In genomic region chrX:100747090-100747489, GRCh38 we compare ENCODE assay signal across 24 cellular contexts. TPM values are rescaled to one million over a fixed set of nuclear protein-coding genes. Genes with fewer than 3 reads are reported as not detected.
DNase-seq lines count a peak whose midpoint lies in the region; ATAC-seq and TF ChIP-seq lines count a peak whose summit lies in the region.
"Had no signal": no experiment of that assay in that cellular context is flagged by ENCODE, and none has a peak within 500 bp of the region (broad histone marks: within the 10 kb centered on the region; RNA-seq: fewer than 3 reads in every experiment).

No MANE protein-coding gene starts in this region.

- no peak for TF ChIP-seq CTCF in PC-9 (conservative IDR thresholded peaks at IDR 0.05)
- TF ChIP-seq CTCF in sigmoid colon (IDR thresholded peaks at IDR 0.05): no peak
- no peak for TF ChIP-seq CTCF in gastroesophageal sphincter (IDR thresholded peaks at IDR 0.05)

- no peaks in the 10 kb centered on the region for H3K79me2 ChIP-seq in ACC112 (ENCODE audit: control insufficient read depth, insufficient read depth, low read length, unreplicated experiment)
- H3K79me2 ChIP-seq in PC-9 (ENCODE audit: low read depth): no peaks in the 10 kb centered on the region

- ATAC-seq in right cardiac atrium (peak; percentile 39 to 85), gastroesophageal sphincter (no peak), HG02852 (IDR thresholded peaks at IDR 0.05; ENCODE audit: unreplicated experiment) (no peak), GM19452 (IDR thresholded peaks at IDR 0.05; ENCODE audit: unreplicated experiment) (no peak)
- ATAC-seq: activated CD8-positive, alpha-beta T cell treated with anti-CD3 and anti-CD28 coated beads for 36 hours; stimulated activated naive CD8-positive, alpha-beta T cell treated with anti-CD3 and anti-CD28 coated beads, Interleukin-15, Interleukin-2, amounts not matched to agents 100 U/mL and 50 U/mL, for 24 hours; T-cell had no signal

- H3K4me2 ChIP-seq in PC-9: no peak overlapping the region
- H3K4me2 ChIP-seq: BLaER1 had no signal

- no peaks in the 10 kb centered on the region for H3K9me3 ChIP-seq in PC-9 (ENCODE audit: insufficient read depth, low read depth)
- H3K9me3 ChIP-seq in right cardiac atrium (ENCODE audit: control insufficient read depth, low read length): no peaks in the 10 kb centered on the region
- no peaks in the 10 kb centered on the region for H3K9me3 ChIP-seq in sigmoid colon
- H3K9me3 ChIP-seq in gastroesophageal sphincter: no peaks in the 10 kb centered on the region
- H3K9me3 ChIP-seq: BLaER1, thyroid gland had no signal

- no peaks in the 10 kb centered on the region for H4K20me1 ChIP-seq in PC-9 (ENCODE audit: insufficient read depth)
- H4K20me1 ChIP-seq: BLaER1 had no signal

- H3K36me3 ChIP-seq in ACC112 (ENCODE audit: insufficient read depth, low read length) (no peaks in the 10 kb centered on the region), PC-9 (ENCODE audit: low read depth) (no peaks in the 10 kb centered on the region), sigmoid colon (no peaks in the 10 kb centered on the region), gastroesophageal sphincter (no peaks in the 10 kb centered on the region)
- H3K36me3 ChIP-seq: BLaER1, thyroid gland had no signal

- TF ChIP-seq POLR2A in sigmoid colon (IDR thresholded peaks at IDR 0.05): no peak
- TF ChIP-seq POLR2A in gastroesophageal sphincter (IDR thresholded peaks at IDR 0.05): no peak

- WGBS in right cardiac atrium: 17% methylated on average over 3 of the region's 3 CpGs
- 63 to 71% methylated on average over 3 of the region's 3 CpGs for WGBS in sigmoid colon, 2 donors
- 12 to 20% methylated on average over 1 to 2 of the region's 3 CpGs for WGBS in gastroesophageal sphincter (ENCODE audit: low coverage in 1 of 2), 2 donors

- no TSS peak for BruUV-seq in PC-9 (replicated peaks; lab: Mats Ljungman, UMichigan)

- peak overlapping the region; percentile 50 for H2AFZ ChIP-seq in ACC112 (ENCODE audit: low read length, unreplicated experiment)
- H2AFZ ChIP-seq in PC-9: no peak overlapping the region

- CTCF ChIA-PET in PC-9 (lab: Charles Lee): no interaction called here

- intact Hi-C loops in PC-9 (cut with micrococcal nuclease; ENCODE audit: unreplicated experiment) (loop anchor here (5.0 kb wide), 1 partner anchor 50 kb away; no protein-coding TSS in a partner anchor), right cardiac atrium (cut with DNase I) (no loop called here), sigmoid colon (cut with DNase I) (no loop called here)

- H3K9me2 ChIP-seq in PC-9 (ENCODE audit: insufficient read depth): no peaks in the 10 kb centered on the region

- no peak overlapping the region for H3K4me3 ChIP-seq in ACC112 (ENCODE audit: low read depth, low read length)
- no peak overlapping the region for H3K4me3 ChIP-seq in PC-9
- H3K4me3 ChIP-seq in right cardiac atrium (ENCODE audit: low read length): no peak overlapping the region
- no peak overlapping the region for H3K4me3 ChIP-seq in sigmoid colon
- H3K4me3 ChIP-seq in gastroesophageal sphincter: no peak overlapping the region
- H3K4me3 ChIP-seq: BLaER1, lung, skin epidermis, thyroid gland had no signal

- H3K27ac ChIP-seq in ACC112 (ENCODE audit: low read depth, low read length) (no peak overlapping the region), PC-9 (peak overlapping the region; percentile 86), right cardiac atrium (ENCODE audit: low read length) (no peak overlapping the region), sigmoid colon (peak overlapping the region; percentile 62 to 79 (median 70)), gastroesophageal sphincter (peak overlapping the region in 2 of 4 donors; percentile 68 to 75)
- H3K27ac ChIP-seq: BLaER1, skin epidermis, thyroid gland had no signal

- DNase-seq in PC-9: no peak
- no peak for DNase-seq in right cardiac atrium
- no peak for DNase-seq in sigmoid colon
- no peak for DNase-seq in T-helper 9 cell
- DNase-seq: activated CD8-positive, alpha-beta T cell treated with anti-CD3 and anti-CD28 coated beads for 36 hours; activated naive CD8-positive, alpha-beta T cell treated with anti-CD3 and anti-CD28 coated beads, Interleukin-2, amount 10 ng/mL, durations not matched to agents 7 days and 5 days; caudate nucleus; DMS53; GDM1; H7; IMR-90; NCI-H1092; NCI-H187 treated with DMSO at 0.1 percent for 48 hours; NCI-H526 treated with DMSO at 0.1 percent for 48 hours; stimulated activated naive CD8-positive, alpha-beta T cell treated with anti-CD3 and anti-CD28 coated beads, Interleukin-15, Interleukin-2, amounts not matched to agents 100 U/mL and 50 U/mL, for 24 hours; T-cell; thyroid gland had no signal

- TF ChIP-seq EP300 in sigmoid colon (IDR thresholded peaks at IDR 0.05) (no peak), gastroesophageal sphincter (IDR thresholded peaks at IDR 0.05) (no peak)

- H3K4me1 ChIP-seq in ACC112 (ENCODE audit: control insufficient read depth, insufficient read depth, low read length, unreplicated experiment) (peaks cover 13% of the 10 kb centered on the region), PC-9 (replicated peaks; ENCODE audit: insufficient read depth) (peaks cover 26% of the 10 kb centered on the region), right cardiac atrium (ENCODE audit: control insufficient read depth, insufficient read depth, low read length) (no peaks in the 10 kb centered on the region), sigmoid colon (peaks cover 0 to 36% (median 25%) of the 10 kb centered on the region in 4 donors), gastroesophageal sphincter (peaks cover 0 to 24% (median 0%) of the 10 kb centered on the region in 3 donors)
- H3K4me1 ChIP-seq: BLaER1 had no signal

- POLR2A ChIA-PET in PC-9 (lab: Charles Lee; ENCODE audit: unreplicated experiment): interaction anchor here (1.0 kb wide), 1 partner anchor 15 kb away, joined by 7 read pairs; the partner anchor contains the start of gene SYTL4

- H3K27me3 ChIP-seq in ACC112 (ENCODE audit: insufficient read depth, low read length) (no peaks in the 10 kb centered on the region; the same call in 1 of the 2 replicates), PC-9 (ENCODE audit: insufficient read depth, low read depth) (no peaks in the 10 kb centered on the region), right cardiac atrium (ENCODE audit: control insufficient read depth, insufficient read depth) (no peaks in the 10 kb centered on the region), sigmoid colon (no peaks in the 10 kb centered on the region), gastroesophageal sphincter (no peaks in the 10 kb centered on the region)
- H3K27me3 ChIP-seq: BLaER1, thyroid gland had no signal

- H3F3A ChIP-seq in PC-9 (ENCODE audit: insufficient read depth, low read depth): peaks cover 10% of the 10 kb centered on the region

RNA-seq across cellular contexts. Expression of gene SYTL4, which starts 15.2 kb away (rescaled TPM):
- total RNA-seq in PC-9 (2021): 23.4 and 23.6 TPM in 2 replicates
- total RNA-seq in right cardiac atrium: 1 to 10 TPM; 3.2 to 6.7 (median 4.9) TPM
- polyA plus RNA-seq in right cardiac atrium: 3.4 TPM
- total RNA-seq in sigmoid colon: 100 to 1,000 TPM in 1 of 4 donors, 10 to 100 TPM in 3; 32.8 to 188 (median 41.6) TPM
- polyA plus RNA-seq in sigmoid colon: 10 to 100 TPM; 10.5 to 22.8 (median 12.0) TPM
- total RNA-seq in gastroesophageal sphincter: 10 to 100 TPM; 18.6 to 33.6 (median 26.7) TPM
- total RNA-seq: activated CD8-positive, alpha-beta T cell treated with anti-CD3 and anti-CD28 coated beads for 36 hours; activated naive CD8-positive, alpha-beta T cell treated with anti-CD3 and anti-CD28 coated beads, Interleukin-2, amount 10 ng/mL, durations not matched to agents 7 days and 5 days had no signal

Comparison
In these comparisons a context has a peak if more than half of its experiments do, and no peak if none do; other contexts are left out.
1. H3K27ac ChIP-seq: peak in PC-9 (single experiment) and sigmoid colon (4 of 4); none in ACC112 (single experiment) and right cardiac atrium (single experiment).
2. ATAC-seq: peak in right cardiac atrium (2 of 2); none in gastroesophageal sphincter (single experiment), HG02852 (single experiment) and GM19452 (single experiment).